22 cellular contexts compared by ENCODE assay signal in genomic region chr15:25022233-25022632, GRCh38.
DNase-seq lines count a peak whose midpoint lies in the region; ATAC-seq, FAIRE-seq and TF ChIP-seq lines count a peak whose summit lies in the region.
"Had no signal": no experiment of that assay in that cellular context is flagged by ENCODE, and none has a peak within 500 bp of the region (broad histone marks: within the 10 kb centered on the region; RNA-seq: fewer than 3 reads in every experiment).

No MANE protein-coding gene starts in this region.

- no peaks in the 10 kb centered on the region for H3K27me3 Mint-ChIP-seq in astrocyte (ENCODE audit: low read depth, unreplicated experiment)
- H3K27me3 Mint-ChIP-seq in stimulated activated naive CD8-positive, alpha-beta T cell treated with anti-CD3 and anti-CD28 coated beads, Interleukin-15, amount 100 ng/mL, for 72 hours: no peaks in the 10 kb centered on the region
- H3K27me3 Mint-ChIP-seq: activated CD4-positive, alpha-beta memory T cell treated with anti-CD3 and anti-CD28 coated beads, Interleukin-2, amount 10 ng/mL, durations not matched to agents 7 days and 5 days; activated naive CD4-positive, alpha-beta T cell treated with anti-CD3 and anti-CD28 coated beads, Interleukin-2, amount 10 ng/mL, durations not matched to agents 7 days and 5 days; CD8-positive, alpha-beta memory T cell had no signal

- H3K4me3 ChIP-seq in astrocyte (ENCODE audit: insufficient read depth, low read depth, low read length) (no peak overlapping the region), fibroblast of lung (replicated peaks in 1 of 4; ENCODE audit: control extremely low read depth in 1 of 4, insufficient read depth in 1 of 4, low read depth in 3 of 4, low read length in 4 of 4) (no peak overlapping the region)
- H3K4me3 ChIP-seq: body of pancreas, sigmoid colon, SJSA1, thyroid gland had no signal

- H3K36me3 ChIP-seq in astrocyte (ENCODE audit: insufficient read depth, low read length) (peaks cover 3% of the 10 kb centered on the region), fibroblast of lung (ENCODE audit: control insufficient read depth, insufficient read depth, low read length) (no peaks in the 10 kb centered on the region)
- H3K36me3 ChIP-seq: SJSA1 had no signal

- H3K4me3 Mint-ChIP-seq in astrocyte (ENCODE audit: unreplicated experiment): no peak overlapping the region
- H3K4me3 Mint-ChIP-seq in stimulated activated naive CD8-positive, alpha-beta T cell treated with anti-CD3 and anti-CD28 coated beads, Interleukin-15, amount 100 ng/mL, for 72 hours: no peak overlapping the region
- H3K4me3 Mint-ChIP-seq: activated CD4-positive, alpha-beta memory T cell treated with anti-CD3 and anti-CD28 coated beads, Interleukin-2, amount 10 ng/mL, durations not matched to agents 7 days and 5 days; activated naive CD4-positive, alpha-beta T cell treated with anti-CD3 and anti-CD28 coated beads, Interleukin-2, amount 10 ng/mL, durations not matched to agents 7 days and 5 days; CD8-positive, alpha-beta memory T cell; T-helper 1 cell treated with Interleukin-12 subunit alpha and Interleukin-12 subunit beta and Interleukin-4 antibody, amounts not matched to agents 30 μg/mL and 1 μg/mL, for 36 hours had no signal

- peaks cover 2% of the 10 kb centered on the region for H3K36me3 Mint-ChIP-seq in astrocyte (ENCODE audit: low read depth, unreplicated experiment)

- DNase-seq in HCEC 1CT (peak; percentile 1), astrocyte (ENCODE audit: low read depth) (peak; percentile 69), fibroblast of lung (ENCODE audit: low read depth in 2 of 2) (peak; percentile 31 to 75), pulmonary artery endothelial cell (ENCODE audit: low read depth, low spot score) (peak; percentile 3), COLO829 (ENCODE audit: low spot score) (no peak), midbrain (lab: John Stamatoyannopoulos, UW) (no peak)
- no peak for DNase-seq in stimulated activated naive CD8-positive, alpha-beta T cell treated with anti-CD3 and anti-CD28 coated beads, Interleukin-15, amount 100 ng/mL, for 72 hours
- DNase-seq: activated CD4-positive, alpha-beta memory T cell treated with anti-CD3 and anti-CD28 coated beads, Interleukin-2, amount 10 ng/mL, durations not matched to agents 7 days and 5 days; activated naive CD4-positive, alpha-beta T cell treated with anti-CD3 and anti-CD28 coated beads, Interleukin-2, amount 10 ng/mL, durations not matched to agents 7 days and 5 days; activated T-cell treated with anti-CD3 and anti-CD28 coated beads, Interleukin-2, amount 50 U/mL, for 1 hour; body of pancreas; CD8-positive, alpha-beta memory T cell; cortex of kidney; DMS79; NCI-H1417; NCI-H2171; NCI-H69; sigmoid colon; stimulated activated naive CD4-positive, alpha-beta T cell; thyroid gland had no signal

- no peak overlapping the region for H2AFZ ChIP-seq in astrocyte (ENCODE audit: low read depth, low read length)
- no peak overlapping the region for H2AFZ ChIP-seq in fibroblast of lung (ENCODE audit: low read length)

- peaks cover 6% of the 10 kb centered on the region for H3K9me3 Mint-ChIP-seq in astrocyte (ENCODE audit: unreplicated experiment)
- peaks cover 35 to 51% of the 10 kb centered on the region in 2 donors for H3K9me3 Mint-ChIP-seq in stimulated activated naive CD8-positive, alpha-beta T cell treated with anti-CD3 and anti-CD28 coated beads, Interleukin-15, amount 100 ng/mL, for 72 hours

- H4K20me1 ChIP-seq in astrocyte (ENCODE audit: insufficient read depth, low read length) (no peaks in the 10 kb centered on the region), fibroblast of lung (ENCODE audit: control insufficient read depth, extremely low read depth, insufficient read depth, low read length) (no peaks in the 10 kb centered on the region)

- TF ChIP-seq CTCF in astrocyte (IDR thresholded peaks at IDR 0.05; ENCODE audit: insufficient read depth, low read depth, low read length): no peak
- TF ChIP-seq CTCF in fibroblast of lung (conservative IDR thresholded peaks at IDR 0.05 in 1 of 2, IDR thresholded peaks at IDR 0.05 in 1 of 2; ENCODE audit: low read depth in 1 of 2, low read length in 2 of 2): no peak

- H3K27me3 ChIP-seq in astrocyte (ENCODE audit: insufficient read depth, low read length) (no peaks in the 10 kb centered on the region), fibroblast of lung (ENCODE audit: control insufficient read depth, insufficient read depth, low read length) (no peaks in the 10 kb centered on the region)
- H3K27me3 ChIP-seq: body of pancreas, sigmoid colon, SJSA1, thyroid gland had no signal

- H3K27ac ChIP-seq in astrocyte (ENCODE audit: low read depth, low read length) (no peak overlapping the region), fibroblast of lung (ENCODE audit: insufficient read depth, low read length) (no peak overlapping the region)
- H3K27ac ChIP-seq: body of pancreas, sigmoid colon, SJSA1, thyroid gland had no signal

- H3K4me1 Mint-ChIP-seq in astrocyte (ENCODE audit: low read depth, unreplicated experiment): no peaks in the 10 kb centered on the region
- H3K4me1 Mint-ChIP-seq in stimulated activated naive CD8-positive, alpha-beta T cell treated with anti-CD3 and anti-CD28 coated beads, Interleukin-15, amount 100 ng/mL, for 72 hours: no peaks in the 10 kb centered on the region
- H3K4me1 Mint-ChIP-seq: activated CD4-positive, alpha-beta memory T cell treated with anti-CD3 and anti-CD28 coated beads, Interleukin-2, amount 10 ng/mL, durations not matched to agents 7 days and 5 days; activated naive CD4-positive, alpha-beta T cell treated with anti-CD3 and anti-CD28 coated beads, Interleukin-2, amount 10 ng/mL, durations not matched to agents 7 days and 5 days; CD8-positive, alpha-beta memory T cell had no signal

- H3K79me2 ChIP-seq in astrocyte (ENCODE audit: insufficient read depth, low read length) (no peaks in the 10 kb centered on the region), fibroblast of lung (ENCODE audit: control insufficient read depth, insufficient read depth, low read length) (no peaks in the 10 kb centered on the region)

- no peaks in the 10 kb centered on the region for H3K9me3 ChIP-seq in astrocyte (ENCODE audit: insufficient read depth, low read depth, low read length)
- no peaks in the 10 kb centered on the region for H3K9me3 ChIP-seq in fibroblast of lung (ENCODE audit: control insufficient read depth, insufficient read depth, low read depth, low read length)
- H3K9me3 ChIP-seq: thyroid gland had no signal

- no peak for FAIRE-seq in astrocyte (lab: Jason Lieb, UNC)

- H3K4me1 ChIP-seq in astrocyte (ENCODE audit: insufficient read depth, low read length) (no peaks in the 10 kb centered on the region), fibroblast of lung (ENCODE audit: control insufficient read depth, extremely low read depth, insufficient read depth, low read length) (no peaks in the 10 kb centered on the region)
- H3K4me1 ChIP-seq: body of pancreas, sigmoid colon, SJSA1, thyroid gland had no signal

- H3K4me2 ChIP-seq in astrocyte (ENCODE audit: low read length) (no peak overlapping the region), fibroblast of lung (ENCODE audit: extremely low read depth, insufficient read depth, low read length) (no peak overlapping the region)

- no peak for ATAC-seq in stimulated activated naive CD8-positive, alpha-beta T cell treated with anti-CD3 and anti-CD28 coated beads, Interleukin-15, amount 100 ng/mL, for 72 hours
- ATAC-seq: body of pancreas had no signal

- no peak overlapping the region for H3K27ac Mint-ChIP-seq in astrocyte (ENCODE audit: unreplicated experiment)
- no peak overlapping the region for H3K27ac Mint-ChIP-seq in stimulated activated naive CD8-positive, alpha-beta T cell treated with anti-CD3 and anti-CD28 coated beads, Interleukin-15, amount 100 ng/mL, for 72 hours
- H3K27ac Mint-ChIP-seq: activated CD4-positive, alpha-beta memory T cell treated with anti-CD3 and anti-CD28 coated beads, Interleukin-2, amount 10 ng/mL, durations not matched to agents 7 days and 5 days; activated naive CD4-positive, alpha-beta T cell treated with anti-CD3 and anti-CD28 coated beads, Interleukin-2, amount 10 ng/mL, durations not matched to agents 7 days and 5 days; CD8-positive, alpha-beta memory T cell; T-helper 1 cell treated with Interleukin-12 subunit alpha and Interleukin-12 subunit beta and Interleukin-4 antibody, amounts not matched to agents 30 μg/mL and 1 μg/mL, for 36 hours had no signal

- H3K9ac ChIP-seq in astrocyte (ENCODE audit: low read length): no peak overlapping the region
- no peak overlapping the region for H3K9ac ChIP-seq in fibroblast of lung (ENCODE audit: insufficient read depth, low read length)

Comparison
In these comparisons a context has a peak if more than half of its experiments do, and no peak if none do; other contexts are left out.
1. DNase-seq: peak in HCEC 1CT (single experiment), astrocyte (single experiment), fibroblast of lung (2 of 2) and pulmonary artery endothelial cell (single experiment); none in COLO829 (single experiment), stimulated activated naive CD8-positive, alpha-beta T cell treated with anti-CD3 and anti-CD28 coated beads, Interleukin-15, amount 100 ng/mL, for 72 hours (0 of 2) and midbrain (single experiment).